Comparison of ENCODE assay signal across 14 cellular contexts in the genomic region with DNA sequence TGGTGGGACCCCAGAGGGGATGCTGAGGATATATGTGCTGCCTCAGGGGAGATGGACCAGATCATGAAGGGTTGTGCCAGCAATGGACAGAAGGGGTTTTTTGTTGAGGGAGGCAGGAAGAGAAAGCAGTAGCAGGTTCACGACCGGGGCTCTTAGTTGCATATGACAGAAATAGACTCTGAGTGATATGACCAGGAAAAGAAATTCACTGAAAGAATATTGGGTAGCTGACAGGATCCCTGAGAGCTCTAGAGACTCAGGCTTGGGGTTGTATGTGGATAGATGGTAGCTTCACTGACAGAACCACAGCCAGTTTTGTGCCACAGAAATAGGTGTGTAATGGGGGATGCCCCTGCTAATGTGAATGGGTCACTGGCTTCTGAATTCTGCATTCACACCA.
A peak's percentile ranks its signal among the peaks of the same experiment; 100 is the strongest.
DNase-seq lines count a peak whose midpoint lies in the region; ATAC-seq and TF ChIP-seq lines count a peak whose summit lies in the region.
"Had no signal": no experiment of that assay in that cellular context is flagged by ENCODE, and none has a peak within 500 bp of the region (broad histone marks: within the 10 kb centered on the region; RNA-seq: fewer than 3 reads in every experiment).

No MANE protein-coding gene starts in this region.

- H3K4me3 Mint-ChIP-seq in activated CD8-positive, alpha-beta T cell treated with anti-CD3 and anti-CD28 coated beads for 36 hours, result no peak overlapping the region
- H3K4me3 Mint-ChIP-seq: natural killer cell treated with Interleukin-12 subunit alpha and Interleukin-12 subunit beta and Interleukin-15 and Interleukin-18, amount 100 ng/mL, for 72 hours had no signal

- H2AFZ ChIP-seq in smooth muscle cell (ENCODE audit: low read depth), result no peak overlapping the region

- H3K36me3 Mint-ChIP-seq in activated CD8-positive, alpha-beta T cell treated with anti-CD3 and anti-CD28 coated beads for 36 hours (ENCODE audit: low read depth), result no peaks in the 10 kb centered on the region
- H3K36me3 Mint-ChIP-seq: natural killer cell treated with Interleukin-12 subunit alpha and Interleukin-12 subunit beta and Interleukin-15 and Interleukin-18, amount 100 ng/mL, for 72 hours had no signal

- DNase-seq in smooth muscle cell (lab: John Stamatoyannopoulos, UW; ENCODE audit: unreplicated experiment) (no peak), upper lobe of right lung (no peak), AG08395 (ENCODE audit: low spot score) (no peak)
- DNase-seq in activated CD8-positive, alpha-beta T cell treated with anti-CD3 and anti-CD28 coated beads for 36 hours, result no peak
- DNase-seq: activated gamma-delta T cell treated with Interleukin-2 at 50 U/mL for 16 hours, glutamatergic neuron, lower lobe of right lung, NCI-H1105 treated with DMSO at 0.1 percent for 48 hours had no signal

- no peaks in the 10 kb centered on the region for H3K27me3 Mint-ChIP-seq in activated CD8-positive, alpha-beta T cell treated with anti-CD3 and anti-CD28 coated beads for 36 hours

- no peaks in the 10 kb centered on the region for H3K9me3 ChIP-seq in skeletal muscle satellite cell (replicated peaks; ENCODE audit: low read length)
- H3K9me3 ChIP-seq in smooth muscle cell (replicated peaks; ENCODE audit: low read depth), result peaks cover 4% of the 10 kb centered on the region
- H3K9me3 ChIP-seq in upper lobe of right lung, result no peaks in the 10 kb centered on the region
- H3K9me3 ChIP-seq: lower lobe of right lung had no signal

- H3K4me1 ChIP-seq in skeletal muscle satellite cell (ENCODE audit: control insufficient read depth, insufficient read depth, low read length) (peaks cover 4% of the 10 kb centered on the region), smooth muscle cell (ENCODE audit: low read depth) (no peaks in the 10 kb centered on the region), upper lobe of right lung (no peaks in the 10 kb centered on the region)

- no peaks in the 10 kb centered on the region for H3K4me1 Mint-ChIP-seq in activated CD8-positive, alpha-beta T cell treated with anti-CD3 and anti-CD28 coated beads for 36 hours (ENCODE audit: low read depth)

- CTCF ChIA-PET in activated CD8-positive, alpha-beta T cell treated with anti-CD3 and anti-CD28 coated beads for 36 hours (lab: Charles Lee), result no interaction called here

- peak; percentile 39 for ATAC-seq in GM19395 (IDR thresholded peaks at IDR 0.05; ENCODE audit: unreplicated experiment)
- ATAC-seq in HG02642 (IDR thresholded peaks at IDR 0.05; ENCODE audit: poor library complexity, unreplicated experiment), result peak; percentile 47
- peak; percentile 61 for ATAC-seq in HG03354 (IDR thresholded peaks at IDR 0.05; ENCODE audit: poor library complexity, severe bottlenecking, unreplicated experiment)
- no peak for ATAC-seq in upper lobe of right lung
- ATAC-seq in activated CD8-positive, alpha-beta T cell treated with anti-CD3 and anti-CD28 coated beads for 36 hours, result no peak
- ATAC-seq: lower lobe of right lung had no signal

- POLR2A ChIA-PET in activated CD8-positive, alpha-beta T cell treated with anti-CD3 and anti-CD28 coated beads for 36 hours (lab: Charles Lee), result no interaction called here

- intact Hi-C loops in upper lobe of right lung (cut with DNase I), result no loop called here
- intact Hi-C loops in activated CD8-positive, alpha-beta T cell treated with anti-CD3 and anti-CD28 coated beads for 36 hours (cut with micrococcal nuclease), result no loop called here

- no peaks in the 10 kb centered on the region for H3K36me3 ChIP-seq in skeletal muscle satellite cell (ENCODE audit: insufficient read depth, low read length)
- H3K36me3 ChIP-seq in smooth muscle cell (ENCODE audit: low read depth), result no peaks in the 10 kb centered on the region
- no peaks in the 10 kb centered on the region for H3K36me3 ChIP-seq in upper lobe of right lung
- H3K36me3 ChIP-seq: lower lobe of right lung had no signal

- no peak overlapping the region for H3K27ac Mint-ChIP-seq in activated CD8-positive, alpha-beta T cell treated with anti-CD3 and anti-CD28 coated beads for 36 hours
- H3K27ac Mint-ChIP-seq: natural killer cell treated with Interleukin-12 subunit alpha and Interleukin-12 subunit beta and Interleukin-15 and Interleukin-18, amount 100 ng/mL, for 72 hours had no signal

- H3K4me3 ChIP-seq in skeletal muscle satellite cell (ENCODE audit: low read length) (no peak overlapping the region), smooth muscle cell (no peak overlapping the region), upper lobe of right lung (no peak overlapping the region)
- H3K4me3 ChIP-seq: lower lobe of right lung had no signal

- no peaks in the 10 kb centered on the region for H3K9me3 Mint-ChIP-seq in activated CD8-positive, alpha-beta T cell treated with anti-CD3 and anti-CD28 coated beads for 36 hours
- H3K9me3 Mint-ChIP-seq: natural killer cell treated with Interleukin-12 subunit alpha and Interleukin-12 subunit beta and Interleukin-15 and Interleukin-18, amount 100 ng/mL, for 72 hours had no signal

- H3K27ac ChIP-seq in smooth muscle cell (ENCODE audit: low read depth) (no peak overlapping the region), upper lobe of right lung (no peak overlapping the region)
- H3K27ac ChIP-seq: KMS-11, lower lobe of right lung had no signal

- WGBS in smooth muscle cell (ENCODE audit: low lambda C conversion rate), result 96% methylated on average over 2 of the region's 2 CpGs

- H4K20me1 ChIP-seq in smooth muscle cell (ENCODE audit: low read depth), result no peaks in the 10 kb centered on the region

- peak overlapping the region; percentile 1 for H3K4me2 ChIP-seq in skeletal muscle satellite cell (ENCODE audit: low read length)
- no peak overlapping the region for H3K4me2 ChIP-seq in smooth muscle cell
- H3K4me2 ChIP-seq: KMS-11 had no signal

- no peaks in the 10 kb centered on the region for H3K79me2 ChIP-seq in smooth muscle cell (ENCODE audit: low read depth)

- H3K27me3 ChIP-seq in skeletal muscle satellite cell (ENCODE audit: control insufficient read depth, insufficient read depth, low read length) (no peaks in the 10 kb centered on the region), smooth muscle cell (ENCODE audit: low read depth) (no peaks in the 10 kb centered on the region), upper lobe of right lung (no peaks in the 10 kb centered on the region)

- no peak overlapping the region for H3K9ac ChIP-seq in skeletal muscle satellite cell (ENCODE audit: low read depth, low read length)
- no peak overlapping the region for H3K9ac ChIP-seq in smooth muscle cell (ENCODE audit: low read depth)
- H3K9ac ChIP-seq: KMS-11 had no signal

- TF ChIP-seq CTCF in smooth muscle cell (IDR thresholded peaks at IDR 0.05; ENCODE audit: borderline replicate concordance, insufficient read depth, poor library complexity, severe bottlenecking) (no peak), upper lobe of right lung (IDR thresholded peaks at IDR 0.05) (no peak)
- TF ChIP-seq CTCF in activated CD8-positive, alpha-beta T cell treated with anti-CD3 and anti-CD28 coated beads for 36 hours (IDR thresholded peaks at IDR 0.05), result no peak

- H3F3A ChIP-seq in smooth muscle cell (ENCODE audit: low read depth), result peaks cover 17% of the 10 kb centered on the region

Comparison
In these comparisons a context has a peak if more than half of its experiments do, and no peak if none do; other contexts are left out.
1. ATAC-seq: peak in GM19395 (single experiment), HG02642 (single experiment) and HG03354 (single experiment); none in upper lobe of right lung (single experiment) and activated CD8-positive, alpha-beta T cell treated with anti-CD3 and anti-CD28 coated beads for 36 hours (single experiment).